ENCODE assay signal across 15 cellular contexts in genomic region chr11:69881467-69882269, GRCh38.
DNase-seq lines count a peak whose midpoint lies in the region; ATAC-seq, FAIRE-seq and TF ChIP-seq lines count a peak whose summit lies in the region.
"Had no signal": no experiment of that assay in that cellular context is flagged by ENCODE, and none has a peak within 500 bp of the region (broad histone marks: within the 10 kb centered on the region; RNA-seq: fewer than 3 reads in every experiment).

No MANE protein-coding gene starts in this region.

- DNase-seq in A673 (ENCODE audit: low spot score) (no peak), GM23338 (ENCODE audit: low spot score) (peak; percentile 68), WTC11 (ENCODE audit: low spot score) (peak; percentile 56), HepG2 (ENCODE audit: low spot score) (no peak), NCI-H1092 treated with DMSO at 0.1 percent for 48 hours (lab: John Stamatoyannopoulos, UW) (no peak), glomerular visceral epithelial cell (ENCODE audit: extremely low spot score) (no peak)
- no peak for DNase-seq in activated CD4-positive, alpha-beta T cell treated with anti-CD3 and anti-CD28 coated beads, Interleukin-2, amount 50 U/mL, for 1 hour
- DNase-seq: activated B cell treated with CpG ODN at 0.5 μM for 24 hours, midbrain, NCI-H1092 had no signal

- BruUV-seq in A673 (replicated peaks; lab: Mats Ljungman, UMichigan) (no TSS peak), HepG2 (replicated peaks; lab: Mats Ljungman, UMichigan) (no TSS peak)

- no peaks in the 10 kb centered on the region for H3K36me3 ChIP-seq in A673 (ENCODE audit: insufficient read depth, low read length, poor library complexity, severe bottlenecking)
- no peaks in the 10 kb centered on the region for H3K36me3 ChIP-seq in GM23338 (ENCODE audit: insufficient read depth)
- H3K36me3 ChIP-seq in HepG2 (replicated peaks in 1 of 2; ENCODE audit: control insufficient read depth in 1 of 2, insufficient read depth in 2 of 2, low read length in 2 of 2): no peaks in the 10 kb centered on the region
- H3K36me3 ChIP-seq: BLaER1, pancreas had no signal

- H3K79me2 ChIP-seq in GM23338 (replicated peaks; ENCODE audit: insufficient read depth): no peaks in the 10 kb centered on the region
- no peaks in the 10 kb centered on the region for H3K79me2 ChIP-seq in HepG2 (ENCODE audit: insufficient read depth, low read length)

- ATAC-seq in GM23338: peak; percentile 77
- peak; percentile 75 for ATAC-seq in WTC11
- peak; percentile 41 for ATAC-seq in HepG2
- no peak for ATAC-seq in GM21526 (IDR thresholded peaks at IDR 0.05; ENCODE audit: low FRiP score, unreplicated experiment)
- ATAC-seq: pancreas had no signal

- H3K4me1 ChIP-seq in A673 (ENCODE audit: insufficient read depth, low read length, poor library complexity, severe bottlenecking): no peaks in the 10 kb centered on the region
- H3K4me1 ChIP-seq in GM23338 (ENCODE audit: insufficient read depth): no peaks in the 10 kb centered on the region
- no peaks in the 10 kb centered on the region for H3K4me1 ChIP-seq in HepG2 (ENCODE audit: insufficient read depth, low read length)
- H3K4me1 ChIP-seq: BLaER1, pancreas had no signal

- H3K4me3 ChIP-seq in A673 (ENCODE audit: low read depth, low read length, poor library complexity, severe bottlenecking) (no peak overlapping the region), GM23338 (no peak overlapping the region), HepG2 (replicated peaks in 1 of 3; ENCODE audit: insufficient read depth in 1 of 3, low read depth in 2 of 3, low read length in 3 of 3) (no peak overlapping the region)
- H3K4me3 ChIP-seq: BLaER1, pancreas had no signal

- in situ Hi-C loops in HepG2 (cut with HindIII; ENCODE audit: extremely low pct_ligation_motif_present, low pct_unique_long_range_greater_than_20kb): no loop called here

- no peak for TF ChIP-seq EP300 in HepG2 (IDR thresholded peaks at IDR 0.05; ENCODE audit: low read depth in 2 of 2, low read length in 2 of 2)
- TF ChIP-seq EP300 in HepG2 (CRISPR knock-in tag; IDR thresholded peaks at IDR 0.05; ENCODE audit: borderline replicate concordance): no peak

- FAIRE-seq in HepG2 (lab: Jason Lieb, UNC): no peak
- FAIRE-seq: frontal cortex, pancreas had no signal

- no peaks in the 10 kb centered on the region for H3K9me2 ChIP-seq in GM23338 (ENCODE audit: insufficient read depth)

- H3K4me3 Mint-ChIP-seq in GM23338 (no peak overlapping the region), WTC11 (no peak overlapping the region)
- H3K4me3 Mint-ChIP-seq: activated B cell treated with CpG ODN at 0.5 μM for 24 hours; activated naive CD4-positive, alpha-beta T cell treated with anti-CD3 and anti-CD28 coated beads, Interleukin-2, amount 50 U/mL, for 24 hours had no signal

- CTCF ChIA-PET in A673 (lab: Charles Lee) (interaction anchor here (1.1 kb wide), 1 partner anchor 32 kb away, joined by 5 read pairs; no protein-coding TSS in a partner anchor), WTC11 (lab: Charles Lee) (interaction anchor here (0.7 to 3.2 kb wide), 26 partner anchors 8 to 201 kb away, joined by 3 to 24 read pairs (median 4); no protein-coding TSS in a partner anchor), HepG2 (lab: Yijun Ruan, JAX; ENCODE audit: low intra/inter-chr PET ratio, low total read pairs) (no interaction called here)

- TF ChIP-seq POLR2A in HepG2 (IDR thresholded peaks at IDR 0.05; ENCODE audit: insufficient read depth in 1 of 2, low read depth in 2 of 2, low read length in 2 of 2): no peak

- H3K27ac ChIP-seq in A673 (ENCODE audit: low read depth, low read length, poor library complexity, severe bottlenecking): no peak overlapping the region
- no peak overlapping the region for H3K27ac ChIP-seq in GM23338 (ENCODE audit: low read depth)
- no peak overlapping the region for H3K27ac ChIP-seq in HepG2 (ENCODE audit: extremely low read length, insufficient read depth, low read length)
- H3K27ac ChIP-seq: BLaER1, pancreas had no signal

- POLR2A ChIA-PET in A673 (lab: Charles Lee; ENCODE audit: low non-redundant PET) (no interaction called here), WTC11 (lab: Charles Lee) (no interaction called here), HepG2 (lab: Yijun Ruan, JAX) (no interaction called here)

- H3K9me3 Mint-ChIP-seq in GM23338 (no peaks in the 10 kb centered on the region), WTC11 (no peaks in the 10 kb centered on the region)
- H3K9me3 Mint-ChIP-seq: activated B cell treated with CpG ODN at 0.5 μM for 24 hours; activated naive CD4-positive, alpha-beta T cell treated with anti-CD3 and anti-CD28 coated beads, Interleukin-2, amount 50 U/mL, for 24 hours had no signal

- H3K36me3 Mint-ChIP-seq in GM23338 (ENCODE audit: low read depth): no peaks in the 10 kb centered on the region
- H3K36me3 Mint-ChIP-seq in WTC11: no peaks in the 10 kb centered on the region
- H3K36me3 Mint-ChIP-seq: activated naive CD4-positive, alpha-beta T cell treated with anti-CD3 and anti-CD28 coated beads, Interleukin-2, amount 50 U/mL, for 24 hours had no signal

- peak; percentile 44; the same call in 1 of the 2 replicates for TF ChIP-seq CTCF in A673 (conservative IDR thresholded peaks at IDR 0.05; ENCODE audit: low read depth, low read length)
- TF ChIP-seq CTCF in GM23338 (conservative IDR thresholded peaks at IDR 0.05; ENCODE audit: low read depth in 2 of 2): peak; percentile 52 to 71
- TF ChIP-seq CTCF in WTC11 (IDR thresholded peaks at IDR 0.05): no peak; the same call in 1 of the 2 replicates
- TF ChIP-seq CTCF in HepG2 (CRISPR knock-in tag; IDR thresholded peaks at IDR 0.05): peak; percentile 47

- no peak overlapping the region for H3K9ac ChIP-seq in HepG2 (ENCODE audit: insufficient read depth, low read depth, low read length)
- H3K9ac ChIP-seq: BLaER1 had no signal

- H3K27ac Mint-ChIP-seq in GM23338 (no peak overlapping the region), WTC11 (no peak overlapping the region)
- H3K27ac Mint-ChIP-seq: activated B cell treated with CpG ODN at 0.5 μM for 24 hours; activated naive CD4-positive, alpha-beta T cell treated with anti-CD3 and anti-CD28 coated beads, Interleukin-2, amount 50 U/mL, for 24 hours had no signal

- H3K27me3 Mint-ChIP-seq in GM23338 (ENCODE audit: insufficient read depth, low read depth, poor library complexity) (peaks cover 13% of the 10 kb centered on the region), WTC11 (ENCODE audit: low read depth) (no peaks in the 10 kb centered on the region)
- H3K27me3 Mint-ChIP-seq: activated naive CD4-positive, alpha-beta T cell treated with anti-CD3 and anti-CD28 coated beads, Interleukin-2, amount 50 U/mL, for 24 hours had no signal

- intact Hi-C loops in A673 (cut with micrococcal nuclease; ENCODE audit: unreplicated experiment): no loop called here
- intact Hi-C loops in HepG2 (cut with micrococcal nuclease; ENCODE audit: unreplicated experiment): no loop called here

- no peak overlapping the region for H3K4me2 ChIP-seq in GM23338
- no peak overlapping the region for H3K4me2 ChIP-seq in HepG2 (ENCODE audit: low read depth, low read length)
- H3K4me2 ChIP-seq: BLaER1 had no signal

- H4K20me1 ChIP-seq in GM23338 (replicated peaks; ENCODE audit: insufficient read depth) (no peaks in the 10 kb centered on the region), HepG2 (ENCODE audit: insufficient read depth, low read length) (no peaks in the 10 kb centered on the region)
- H4K20me1 ChIP-seq: BLaER1 had no signal

- H3K4me1 Mint-ChIP-seq in GM23338 (peaks cover 2% of the 10 kb centered on the region; the same call in 1 of the 3 replicates), WTC11 (0 out of 2 replicates have a peak, but pooled peaks cover 2% of the 10 kb centered on the region)
- H3K4me1 Mint-ChIP-seq: activated B cell treated with CpG ODN at 0.5 μM for 24 hours; activated naive CD4-positive, alpha-beta T cell treated with anti-CD3 and anti-CD28 coated beads, Interleukin-2, amount 50 U/mL, for 24 hours had no signal

- H3K27me3 ChIP-seq in A673 (replicated peaks; ENCODE audit: insufficient read depth, low read depth, low read length, poor library complexity) (no peaks in the 10 kb centered on the region), GM23338 (ENCODE audit: insufficient read depth) (no peaks in the 10 kb centered on the region), HepG2 (ENCODE audit: control insufficient read depth in 1 of 2, insufficient read depth in 2 of 2, low read length in 2 of 2) (peaks cover 8 to 42% of the 10 kb centered on the region in 2 experiments; a peak in 4 of 5 replicates)
- H3K27me3 ChIP-seq: BLaER1, pancreas had no signal

- no peak for TF ChIP-seq RAD21 in HepG2 (CRISPR knock-in tag; IDR thresholded peaks at IDR 0.05)

- H2AFZ ChIP-seq in GM23338 (no peak overlapping the region), HepG2 (ENCODE audit: low read length) (no peak overlapping the region)

- H3F3A ChIP-seq in GM23338 (replicated peaks; ENCODE audit: low read depth): no peaks in the 10 kb centered on the region

- 12% methylated on average over 5 of the region's 20 CpGs for WGBS in HepG2 (ENCODE audit: low lambda C conversion rate)

- H3K9me3 ChIP-seq in A673 (ENCODE audit: low read depth, low read length, poor library complexity, severe bottlenecking) (no peaks in the 10 kb centered on the region), HepG2 (ENCODE audit: low read length) (no peaks in the 10 kb centered on the region)
- H3K9me3 ChIP-seq: BLaER1, pancreas had no signal

TF ChIP-seq in WTC11, 78 proteins besides CTCF, POLR2A, EP300 and RAD21 (continues in another document):
- no peak for TF ChIP-seq TCF7 (CRISPR knock-in tag; IDR thresholded peaks at IDR 0.05; ENCODE audit: low read depth)
- no peak for TF ChIP-seq FOXJ3 (CRISPR knock-in tag; IDR thresholded peaks at IDR 0.05; ENCODE audit: borderline replicate concordance)

TF ChIP-seq in HepG2, 621 proteins besides CTCF, POLR2A, EP300 and RAD21 (continues in another document):
- TF ChIP-seq PBX3 (CRISPR knock-in tag; IDR thresholded peaks at IDR 0.05; ENCODE audit: borderline replicate concordance): no peak

Comparison
In these comparisons a context has a peak if more than half of its experiments do, and no peak if none do; other contexts are left out.
1. DNase-seq: peak in GM23338 (single experiment) and WTC11 (single experiment); none in A673 (single experiment), HepG2 (single experiment), NCI-H1092 treated with DMSO at 0.1 percent for 48 hours (single experiment), glomerular visceral epithelial cell (single experiment) and activated CD4-positive, alpha-beta T cell treated with anti-CD3 and anti-CD28 coated beads, Interleukin-2, amount 50 U/mL, for 1 hour (single experiment).